Comparison of ENCODE assay signal across 15 cellular contexts in genomic region chr2:180656455-180656847, GRCh38.
DNase-seq lines count a peak whose midpoint lies in the region; ATAC-seq and TF ChIP-seq lines count a peak whose summit lies in the region.
"Had no signal": no experiment of that assay in that cellular context is flagged by ENCODE, and none has a peak within 500 bp of the region (broad histone marks: within the 10 kb centered on the region; RNA-seq: fewer than 3 reads in every experiment).

No MANE protein-coding gene starts in this region.

- ATAC-seq in SK-N-SH treated with all-trans-retinoic acid at 6 μM for 48 hours: peak; percentile 72
- ATAC-seq: activated T-cell treated with anti-CD3 and anti-CD28 coated beads, Interleukin-2, amount 50 U/mL, for 72 hours had no signal

- H3K27me3 ChIP-seq in ascending aorta: no peaks in the 10 kb centered on the region
- H3K27me3 ChIP-seq: stomach had no signal

- DNase-seq in NCI-H82 (lab: John Stamatoyannopoulos, UW): peak; percentile 16
- no peak for DNase-seq in NCI-H82 treated with DMSO at 0.1 percent for 48 hours (lab: John Stamatoyannopoulos, UW; ENCODE audit: unreplicated experiment)
- DNase-seq in foreskin fibroblast: peak; percentile 72 to 83
- peak; percentile 17 for DNase-seq in stromal cell of bone marrow (ENCODE audit: low read depth)
- DNase-seq in activated effector memory CD4-positive, alpha-beta T cell treated with anti-CD3 and anti-CD28 coated beads, Interleukin-2, amount 50 U/mL, for 16 hours: no peak
- DNase-seq in NCI-H1417 treated with DMSO at 0.1 percent for 48 hours (lab: John Stamatoyannopoulos, UW): no peak
- no peak for DNase-seq in ascending aorta (ENCODE audit: low spot score in 2 of 2)
- DNase-seq: activated B cell treated with CpG ODN at 0.5 μM for 24 hours; activated T-cell treated with anti-CD3 and anti-CD28 coated beads, Interleukin-2, amount 50 U/mL, for 72 hours; KBM-7; left ventricle myocardium inferior; SHP77 treated with DMSO at 0.1 percent for 48 hours; stimulated activated CD4-positive, alpha-beta T cell treated with anti-CD3 and anti-CD28 coated beads, Interleukin-2, amount 100 ng/mL, for 24 hours; stomach had no signal

- H3K36me3 ChIP-seq in ascending aorta: no peaks in the 10 kb centered on the region
- H3K36me3 ChIP-seq: left ventricle myocardium inferior, stomach had no signal

- H3K4me3 ChIP-seq in foreskin fibroblast (ENCODE audit: low read depth in 1 of 2, low read length in 2 of 2): no peak overlapping the region
- no peak overlapping the region for H3K4me3 ChIP-seq in ascending aorta
- H3K4me3 ChIP-seq: left ventricle myocardium inferior, stomach had no signal

- TF ChIP-seq CTCF in foreskin fibroblast (IDR thresholded peaks at IDR 0.05; ENCODE audit: low read depth, low read length) (no peak), ascending aorta (IDR thresholded peaks at IDR 0.05) (no peak)

- intact Hi-C loops in ascending aorta (cut with DNase I): no loop called here

- H3K4me1 ChIP-seq in ascending aorta: no peaks in the 10 kb centered on the region
- H3K4me1 ChIP-seq: left ventricle myocardium inferior, stomach had no signal

- no peak overlapping the region for H3K27ac ChIP-seq in ascending aorta
- H3K27ac ChIP-seq: left ventricle myocardium inferior, stomach had no signal

- no peaks in the 10 kb centered on the region for H3K9me3 ChIP-seq in ascending aorta
- H3K9me3 ChIP-seq: left ventricle myocardium inferior, stomach had no signal

TF ChIP-seq in SK-N-SH treated with all-trans-retinoic acid at 6 μM for 48 hours, 23 proteins besides CTCF, POLR2A, EP300 and RAD21:
- no peak for TF ChIP-seq BACH2 (CRISPR knock-in tag; IDR thresholded peaks at IDR 0.05; ENCODE audit: borderline replicate concordance)
- TF ChIP-seq RARB (CRISPR knock-in tag; IDR thresholded peaks at IDR 0.05): no peak
- no peak for TF ChIP-seq TCF4 (CRISPR knock-in tag; IDR thresholded peaks at IDR 0.05; ENCODE audit: borderline replicate concordance)
- no peak for TF ChIP-seq SNAI2 (CRISPR knock-in tag; IDR thresholded peaks at IDR 0.05)
- no peak for TF ChIP-seq ZNF70 (CRISPR knock-in tag; IDR thresholded peaks at IDR 0.05)
- TF ChIP-seq TOX (CRISPR knock-in tag; IDR thresholded peaks at IDR 0.05; ENCODE audit: borderline replicate concordance): no peak
- TF ChIP-seq ARNTL (CRISPR knock-in tag; IDR thresholded peaks at IDR 0.05; ENCODE audit: borderline replicate concordance, low read depth): no peak
- TF ChIP-seq, protein P1, sequence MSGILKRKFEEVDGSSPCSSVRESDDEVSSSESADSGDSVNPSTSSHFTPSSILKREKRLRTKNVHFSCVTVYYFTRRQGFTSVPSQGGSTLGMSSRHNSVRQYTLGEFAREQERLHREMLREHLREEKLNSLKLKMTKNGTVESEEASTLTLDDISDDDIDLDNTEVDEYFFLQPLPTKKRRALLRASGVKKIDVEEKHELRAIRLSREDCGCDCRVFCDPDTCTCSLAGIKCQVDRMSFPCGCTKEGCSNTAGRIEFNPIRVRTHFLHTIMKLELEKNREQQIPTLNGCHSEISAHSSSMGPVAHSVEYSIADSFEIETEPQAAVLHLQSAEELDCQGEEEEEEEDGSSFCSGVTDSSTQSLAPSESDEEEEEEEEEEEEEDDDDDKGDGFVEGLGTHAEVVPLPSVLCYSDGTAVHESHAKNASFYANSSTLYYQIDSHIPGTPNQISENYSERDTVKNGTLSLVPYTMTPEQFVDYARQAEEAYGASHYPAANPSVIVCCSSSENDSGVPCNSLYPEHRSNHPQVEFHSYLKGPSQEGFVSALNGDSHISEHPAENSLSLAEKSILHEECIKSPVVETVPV (CRISPR knock-in tag; IDR thresholded peaks at IDR 0.05): no peak
- TF ChIP-seq PPARA (CRISPR knock-in tag; IDR thresholded peaks at IDR 0.05; ENCODE audit: borderline replicate concordance): no peak
- TF ChIP-seq, protein P2, sequence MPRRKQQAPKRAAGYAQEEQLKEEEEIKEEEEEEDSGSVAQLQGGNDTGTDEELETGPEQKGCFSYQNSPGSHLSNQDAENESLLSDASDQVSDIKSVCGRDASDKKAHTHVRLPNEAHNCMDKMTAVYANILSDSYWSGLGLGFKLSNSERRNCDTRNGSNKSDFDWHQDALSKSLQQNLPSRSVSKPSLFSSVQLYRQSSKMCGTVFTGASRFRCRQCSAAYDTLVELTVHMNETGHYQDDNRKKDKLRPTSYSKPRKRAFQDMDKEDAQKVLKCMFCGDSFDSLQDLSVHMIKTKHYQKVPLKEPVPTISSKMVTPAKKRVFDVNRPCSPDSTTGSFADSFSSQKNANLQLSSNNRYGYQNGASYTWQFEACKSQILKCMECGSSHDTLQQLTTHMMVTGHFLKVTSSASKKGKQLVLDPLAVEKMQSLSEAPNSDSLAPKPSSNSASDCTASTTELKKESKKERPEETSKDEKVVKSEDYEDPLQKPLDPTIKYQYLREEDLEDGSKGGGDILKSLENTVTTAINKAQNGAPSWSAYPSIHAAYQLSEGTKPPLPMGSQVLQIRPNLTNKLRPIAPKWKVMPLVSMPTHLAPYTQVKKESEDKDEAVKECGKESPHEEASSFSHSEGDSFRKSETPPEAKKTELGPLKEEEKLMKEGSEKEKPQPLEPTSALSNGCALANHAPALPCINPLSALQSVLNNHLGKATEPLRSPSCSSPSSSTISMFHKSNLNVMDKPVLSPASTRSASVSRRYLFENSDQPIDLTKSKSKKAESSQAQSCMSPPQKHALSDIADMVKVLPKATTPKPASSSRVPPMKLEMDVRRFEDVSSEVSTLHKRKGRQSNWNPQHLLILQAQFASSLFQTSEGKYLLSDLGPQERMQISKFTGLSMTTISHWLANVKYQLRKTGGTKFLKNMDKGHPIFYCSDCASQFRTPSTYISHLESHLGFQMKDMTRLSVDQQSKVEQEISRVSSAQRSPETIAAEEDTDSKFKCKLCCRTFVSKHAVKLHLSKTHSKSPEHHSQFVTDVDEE (CRISPR knock-in tag; IDR thresholded peaks at IDR 0.05): no peak
- TF ChIP-seq ZNF565 (CRISPR knock-in tag; conservative IDR thresholded peaks at IDR 0.05; ENCODE audit: low read depth): no peak
- TF ChIP-seq CSDC2 (CRISPR knock-in tag; IDR thresholded peaks at IDR 0.05): no peak
- TF ChIP-seq, protein P3, sequence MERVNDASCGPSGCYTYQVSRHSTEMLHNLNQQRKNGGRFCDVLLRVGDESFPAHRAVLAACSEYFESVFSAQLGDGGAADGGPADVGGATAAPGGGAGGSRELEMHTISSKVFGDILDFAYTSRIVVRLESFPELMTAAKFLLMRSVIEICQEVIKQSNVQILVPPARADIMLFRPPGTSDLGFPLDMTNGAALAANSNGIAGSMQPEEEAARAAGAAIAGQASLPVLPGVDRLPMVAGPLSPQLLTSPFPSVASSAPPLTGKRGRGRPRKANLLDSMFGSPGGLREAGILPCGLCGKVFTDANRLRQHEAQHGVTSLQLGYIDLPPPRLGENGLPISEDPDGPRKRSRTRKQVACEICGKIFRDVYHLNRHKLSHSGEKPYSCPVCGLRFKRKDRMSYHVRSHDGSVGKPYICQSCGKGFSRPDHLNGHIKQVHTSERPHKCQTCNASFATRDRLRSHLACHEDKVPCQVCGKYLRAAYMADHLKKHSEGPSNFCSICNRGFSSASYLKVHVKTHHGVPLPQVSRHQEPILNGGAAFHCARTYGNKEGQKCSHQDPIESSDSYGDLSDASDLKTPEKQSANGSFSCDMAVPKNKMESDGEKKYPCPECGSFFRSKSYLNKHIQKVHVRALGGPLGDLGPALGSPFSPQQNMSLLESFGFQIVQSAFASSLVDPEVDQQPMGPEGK (CRISPR knock-in tag; IDR thresholded peaks at IDR 0.05; ENCODE audit: borderline replicate concordance): no peak
- TF ChIP-seq, protein P4, sequence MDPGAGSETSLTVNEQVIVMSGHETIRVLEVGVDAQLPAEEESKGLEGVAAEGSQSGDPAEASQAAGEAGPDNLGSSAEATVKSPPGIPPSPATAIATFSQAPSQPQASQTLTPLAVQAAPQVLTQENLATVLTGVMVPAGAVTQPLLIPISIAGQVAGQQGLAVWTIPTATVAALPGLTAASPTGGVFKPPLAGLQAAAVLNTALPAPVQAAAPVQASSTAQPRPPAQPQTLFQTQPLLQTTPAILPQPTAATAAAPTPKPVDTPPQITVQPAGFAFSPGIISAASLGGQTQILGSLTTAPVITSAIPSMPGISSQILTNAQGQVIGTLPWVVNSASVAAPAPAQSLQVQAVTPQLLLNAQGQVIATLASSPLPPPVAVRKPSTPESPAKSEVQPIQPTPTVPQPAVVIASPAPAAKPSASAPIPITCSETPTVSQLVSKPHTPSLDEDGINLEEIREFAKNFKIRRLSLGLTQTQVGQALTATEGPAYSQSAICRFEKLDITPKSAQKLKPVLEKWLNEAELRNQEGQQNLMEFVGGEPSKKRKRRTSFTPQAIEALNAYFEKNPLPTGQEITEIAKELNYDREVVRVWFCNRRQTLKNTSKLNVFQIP (CRISPR knock-in tag; IDR thresholded peaks at IDR 0.05; ENCODE audit: borderline replicate concordance, low read depth): no peak
- no peak for TF ChIP-seq ZNF8 (CRISPR knock-in tag; IDR thresholded peaks at IDR 0.05)
- no peak for TF ChIP-seq ZFP3 (CRISPR knock-in tag; IDR thresholded peaks at IDR 0.05)
- no peak for TF ChIP-seq GLIS3 (CRISPR knock-in tag; IDR thresholded peaks at IDR 0.05)
- TF ChIP-seq ISL1 (CRISPR knock-in tag; IDR thresholded peaks at IDR 0.05): no peak

Comparison
In these comparisons a context has a peak if more than half of its experiments do, and no peak if none do; other contexts are left out.
1. DNase-seq: peak in NCI-H82 (single experiment), foreskin fibroblast (2 of 2) and stromal cell of bone marrow (single experiment); none in NCI-H82 treated with DMSO at 0.1 percent for 48 hours (single experiment), activated effector memory CD4-positive, alpha-beta T cell treated with anti-CD3 and anti-CD28 coated beads, Interleukin-2, amount 50 U/mL, for 16 hours (single experiment), NCI-H1417 treated with DMSO at 0.1 percent for 48 hours (single experiment) and ascending aorta (0 of 2).